Comparison of ENCODE assay signal across 1 cellular context in the genomic region with DNA sequence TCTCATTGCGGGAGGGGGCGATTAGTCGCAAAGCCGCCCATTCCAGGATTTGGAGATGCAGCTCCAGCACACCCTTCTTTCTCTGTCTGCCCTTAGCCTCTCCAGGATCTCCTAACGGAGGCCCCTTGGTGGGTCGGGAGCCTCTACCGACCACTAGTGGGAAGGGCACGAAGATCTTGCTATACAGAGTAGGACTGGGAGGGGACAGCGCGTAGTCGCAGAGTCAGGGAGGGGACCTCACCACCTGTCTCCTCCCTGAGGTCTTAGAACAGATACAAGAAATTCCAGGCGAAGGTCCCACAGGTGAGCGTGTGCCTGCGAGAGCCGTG.
TF ChIP-seq lines count a peak whose summit lies in the region.

No MANE protein-coding gene starts in this region.

TF ChIP-seq in H1, 55 proteins besides CTCF, POLR2A, EP300 and RAD21:
- TF ChIP-seq CHD1 (IDR thresholded peaks at IDR 0.05; ENCODE audit: low read depth, low read length): no peak
- no peak for TF ChIP-seq SIN3A (conservative IDR thresholded peaks at IDR 0.05 in 1 of 2, IDR thresholded peaks at IDR 0.05 in 1 of 2; ENCODE audit: low read depth in 1 of 2, low read length in 2 of 2)
- no peak for TF ChIP-seq TAF7 (optimal IDR thresholded peaks at IDR 0.05; ENCODE audit: borderline replicate concordance, low read depth, low read length)
- no peak for TF ChIP-seq SIX5 (IDR thresholded peaks at IDR 0.05; ENCODE audit: low read depth, low read length)
- no peak for TF ChIP-seq TBP (IDR thresholded peaks at IDR 0.05; ENCODE audit: low read depth, low read length)
- TF ChIP-seq EGR1 (IDR thresholded peaks at IDR 0.05; ENCODE audit: borderline replicate concordance, low read depth, low read length): no peak
